Comparison of ENCODE assay signal across 1 cellular context in genomic region chr7:129439963-129440625, GRCh38.
A peak's percentile ranks its signal among the peaks of the same experiment; 100 is the strongest.
TF ChIP-seq lines count a peak whose summit lies in the region.

No MANE protein-coding gene starts in this region.

TF ChIP-seq in K562, 482 proteins besides CTCF, POLR2A, EP300 and RAD21 (continued from another document):
- TF ChIP-seq ZBTB2 (IDR thresholded peaks at IDR 0.05) (peak; percentile 51; the same call in 1 of the 2 replicates), HBP1 (CRISPR knock-in tag; IDR thresholded peaks at IDR 0.05) (0 out of 2 replicates have a peak, but pooled peaks have one; percentile 46), ERF (CRISPR knock-in tag; IDR thresholded peaks at IDR 0.05) (0 out of 2 replicates have a peak, but pooled peaks have one; percentile 22), TAF7 (tag; IDR thresholded peaks at IDR 0.05) (peak; percentile 15; the same call in 1 of the 2 replicates), BCL6 (CRISPR knock-in tag; IDR thresholded peaks at IDR 0.05) (no peak; the same call in 1 of the 2 replicates), PML (IDR thresholded peaks at IDR 0.05; ENCODE audit: low read length) (0 out of 2 replicates have a peak, but pooled peaks have one; percentile 40), GTF2A2 (tag; IDR thresholded peaks at IDR 0.05) (peak; percentile 16; the same call in 1 of the 2 replicates), RREB1 (CRISPR knock-in tag; IDR thresholded peaks at IDR 0.05) (0 out of 2 replicates have a peak, but pooled peaks have one; percentile 38), NR2C1 (IDR thresholded peaks at IDR 0.05) (no peak), NR2C1 (tag; IDR thresholded peaks at IDR 0.05) (peak; percentile 20; the same call in 1 of the 2 replicates), FOSL1 (tag; conservative IDR thresholded peaks at IDR 0.05) (no peak), FOXO4 (CRISPR knock-in tag; IDR thresholded peaks at IDR 0.05) (0 out of 2 replicates have a peak, but pooled peaks have one; percentile 19), ZNF512 (tag; IDR thresholded peaks at IDR 0.05) (0 out of 2 replicates have a peak, but pooled peaks have one; percentile 23), NCOA4 (IDR thresholded peaks at IDR 0.05; ENCODE audit: partially characterized antibody) (peak; percentile 52), KLF6 (CRISPR knock-in tag; IDR thresholded peaks at IDR 0.05; ENCODE audit: borderline replicate concordance) (0 out of 2 replicates have a peak, but pooled peaks have one; percentile 27), KAT8 (IDR thresholded peaks at IDR 0.05; ENCODE audit: low read depth) (0 out of 2 replicates have a peak, but pooled peaks have one; percentile 15), MIER1 (IDR thresholded peaks at IDR 0.05; ENCODE audit: low read depth) (peak; percentile 57; the same call in 1 of the 2 replicates), EHMT2 (IDR thresholded peaks at IDR 0.05) (peak; percentile 63; the same call in 1 of the 2 replicates), ZBTB43 (CRISPR knock-in tag; IDR thresholded peaks at IDR 0.05) (no peak; the same call in 1 of the 2 replicates), LEF1 (IDR thresholded peaks at IDR 0.05) (0 out of 2 replicates have a peak, but pooled peaks have one; percentile 13), WHSC1 (IDR thresholded peaks at IDR 0.05; ENCODE audit: low read length) (peak; percentile 92), ZNF165 (CRISPR knock-in tag; IDR thresholded peaks at IDR 0.05; ENCODE audit: borderline replicate concordance) (0 out of 2 replicates have a peak, but pooled peaks have one; percentile 30), ELF4 (CRISPR knock-in tag; IDR thresholded peaks at IDR 0.05) (peak; percentile 56; the same call in 1 of the 2 replicates), RUNX1 (IDR thresholded peaks at IDR 0.05; ENCODE audit: low read depth) (no peak), HDGF (IDR thresholded peaks at IDR 0.05) (0 out of 2 replicates have a peak, but pooled peaks have one; percentile 87), ARID2 (IDR thresholded peaks at IDR 0.05) (0 out of 2 replicates have a peak, but pooled peaks have one; percentile 52), NFIC (IDR thresholded peaks at IDR 0.05) (0 out of 2 replicates have a peak, but pooled peaks have one; percentile 9), PTRF (tag; IDR thresholded peaks at IDR 0.05) (peak; percentile 35; the same call in 1 of the 2 replicates), ZC3H8 (IDR thresholded peaks at IDR 0.05) (0 out of 2 replicates have a peak, but pooled peaks have one; percentile 45), MLX (CRISPR knock-in tag; conservative IDR thresholded peaks at IDR 0.05) (0 out of 4 replicates have a peak, but pooled peaks of 1 of the 2 experiments have one; percentile 59), KLF13 (tag; IDR thresholded peaks at IDR 0.05; ENCODE audit: borderline replicate concordance, low read depth) (no peak), CBX8 (IDR thresholded peaks at IDR 0.05; ENCODE audit: borderline replicate concordance, extremely low read depth, low read depth, low read length, poor library complexity, severe bottlenecking) (no peak), MLLT1 (IDR thresholded peaks at IDR 0.05) (peak; percentile 58 to 63; a peak in 2 of 4 replicates), ZFPM2 (CRISPR knock-in tag; IDR thresholded peaks at IDR 0.05) (no peak)
